1 cellular context compared by ENCODE assay signal in the genomic region with DNA sequence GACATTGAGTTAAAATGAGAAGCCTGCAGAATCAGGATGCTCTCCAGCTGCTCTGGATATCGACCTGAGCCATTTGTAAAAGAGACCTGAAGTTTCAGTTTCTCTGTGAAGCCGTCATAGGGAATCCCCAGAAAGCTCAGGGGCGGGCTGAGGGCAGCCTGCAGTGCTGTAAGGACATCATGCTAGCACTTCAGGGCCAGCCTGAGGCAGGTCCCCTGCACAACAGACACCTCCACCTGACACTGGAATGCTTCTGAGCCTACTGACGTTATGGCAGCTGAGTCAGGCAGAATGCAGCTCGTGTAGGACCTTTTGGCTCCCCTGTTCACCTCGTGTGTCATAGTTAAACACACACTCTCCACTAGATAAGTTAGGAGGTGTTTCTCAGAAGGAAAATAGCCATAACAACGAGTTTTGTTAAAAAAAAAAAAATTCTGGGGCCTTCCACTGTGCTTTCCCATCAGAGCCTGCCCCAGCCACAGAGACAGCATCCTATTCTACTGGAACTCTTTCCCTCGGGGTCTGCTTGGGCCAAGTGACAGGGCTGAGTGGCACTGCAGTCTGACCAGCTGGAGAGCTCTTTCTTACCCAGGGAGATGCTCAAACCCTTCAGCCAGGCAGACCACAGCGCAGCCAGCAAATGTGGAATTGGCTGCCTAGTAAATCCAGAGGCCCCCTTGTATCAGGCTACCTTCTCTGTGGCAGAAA.
A peak's percentile ranks its signal among the peaks of the same experiment; 100 is the strongest.
TF ChIP-seq lines count a peak whose summit lies in the region.

No MANE protein-coding gene starts in this region.

TF ChIP-seq in GM12878, 131 proteins besides CTCF, POLR2A, EP300 and RAD21 (continued from another document):
- TF ChIP-seq, protein P1, sequence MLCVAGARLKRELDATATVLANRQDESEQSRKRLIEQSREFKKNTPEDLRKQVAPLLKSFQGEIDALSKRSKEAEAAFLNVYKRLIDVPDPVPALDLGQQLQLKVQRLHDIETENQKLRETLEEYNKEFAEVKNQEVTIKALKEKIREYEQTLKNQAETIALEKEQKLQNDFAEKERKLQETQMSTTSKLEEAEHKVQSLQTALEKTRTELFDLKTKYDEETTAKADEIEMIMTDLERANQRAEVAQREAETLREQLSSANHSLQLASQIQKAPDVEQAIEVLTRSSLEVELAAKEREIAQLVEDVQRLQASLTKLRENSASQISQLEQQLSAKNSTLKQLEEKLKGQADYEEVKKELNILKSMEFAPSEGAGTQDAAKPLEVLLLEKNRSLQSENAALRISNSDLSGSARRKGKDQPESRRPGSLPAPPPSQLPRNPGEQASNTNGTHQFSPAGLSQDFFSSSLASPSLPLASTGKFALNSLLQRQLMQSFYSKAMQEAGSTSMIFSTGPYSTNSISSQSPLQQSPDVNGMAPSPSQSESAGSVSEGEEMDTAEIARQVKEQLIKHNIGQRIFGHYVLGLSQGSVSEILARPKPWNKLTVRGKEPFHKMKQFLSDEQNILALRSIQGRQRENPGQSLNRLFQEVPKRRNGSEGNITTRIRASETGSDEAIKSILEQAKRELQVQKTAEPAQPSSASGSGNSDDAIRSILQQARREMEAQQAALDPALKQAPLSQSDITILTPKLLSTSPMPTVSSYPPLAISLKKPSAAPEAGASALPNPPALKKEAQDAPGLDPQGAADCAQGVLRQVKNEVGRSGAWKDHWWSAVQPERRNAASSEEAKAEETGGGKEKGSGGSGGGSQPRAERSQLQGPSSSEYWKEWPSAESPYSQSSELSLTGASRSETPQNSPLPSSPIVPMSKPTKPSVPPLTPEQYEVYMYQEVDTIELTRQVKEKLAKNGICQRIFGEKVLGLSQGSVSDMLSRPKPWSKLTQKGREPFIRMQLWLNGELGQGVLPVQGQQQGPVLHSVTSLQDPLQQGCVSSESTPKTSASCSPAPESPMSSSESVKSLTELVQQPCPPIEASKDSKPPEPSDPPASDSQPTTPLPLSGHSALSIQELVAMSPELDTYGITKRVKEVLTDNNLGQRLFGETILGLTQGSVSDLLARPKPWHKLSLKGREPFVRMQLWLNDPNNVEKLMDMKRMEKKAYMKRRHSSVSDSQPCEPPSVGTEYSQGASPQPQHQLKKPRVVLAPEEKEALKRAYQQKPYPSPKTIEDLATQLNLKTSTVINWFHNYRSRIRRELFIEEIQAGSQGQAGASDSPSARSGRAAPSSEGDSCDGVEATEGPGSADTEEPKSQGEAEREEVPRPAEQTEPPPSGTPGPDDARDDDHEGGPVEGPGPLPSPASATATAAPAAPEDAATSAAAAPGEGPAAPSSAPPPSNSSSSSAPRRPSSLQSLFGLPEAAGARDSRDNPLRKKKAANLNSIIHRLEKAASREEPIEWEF (IDR thresholded peaks at IDR 0.05; ENCODE audit: insufficient replicate concordance, low read depth, low read length), result no peak
- TF ChIP-seq DPF2 (IDR thresholded peaks at IDR 0.05) (no peak), ATF7 (IDR thresholded peaks at IDR 0.05; ENCODE audit: low read depth) (peak; percentile 66), POLR2AphosphoS5 (IDR thresholded peaks at IDR 0.05; ENCODE audit: low read length) (peak; percentile 62), IKZF1 (conservative IDR thresholded peaks at IDR 0.05) (peak; percentile 44), NBN (IDR thresholded peaks at IDR 0.05) (0 out of 2 replicates have a peak, but pooled peaks have one; percentile 25), RELB (IDR thresholded peaks at IDR 0.05; ENCODE audit: low read depth) (peak; percentile 76)
